13 cellular contexts compared by ENCODE assay signal in genomic region chr9:92534199-92535159, GRCh38. TPM values are rescaled to one million over a fixed set of nuclear protein-coding genes. Genes with fewer than 3 reads are reported as not detected.
DNase-seq lines count a peak whose midpoint lies in the region; ATAC-seq and TF ChIP-seq lines count a peak whose summit lies in the region.
"Had no signal": no experiment of that assay in that cellular context is flagged by ENCODE, and none has a peak within 500 bp of the region (broad histone marks: within the 10 kb centered on the region; RNA-seq: fewer than 3 reads in every experiment).

No MANE protein-coding gene starts in this region.

- H3K4me1 Mint-ChIP-seq in endodermal cell, result peaks cover 29% of the 10 kb centered on the region

- H3K27me3 ChIP-seq in KMS-11 (ENCODE audit: insufficient read depth, low read depth) (no peaks in the 10 kb centered on the region), endodermal cell (ENCODE audit: control insufficient read depth, insufficient read depth, low read length, poor library complexity, severe bottlenecking) (no peaks in the 10 kb centered on the region)

- intact Hi-C loops in sciatic nerve (cut with DNase I), result no loop called here

- H3K27ac ChIP-seq in KMS-11 (peak overlapping the region; percentile 40; the same call in 1 of the 2 replicates), endodermal cell (ENCODE audit: low read depth, low read length) (no peak overlapping the region)

- H3K9ac ChIP-seq in KMS-11 (no peak overlapping the region; the same call in 1 of the 2 replicates), endodermal cell (ENCODE audit: extremely low read depth, low read length, poor library complexity, severe bottlenecking) (no peak overlapping the region)

- no peak overlapping the region for H3K4me3 ChIP-seq in KMS-11 (IDR thresholded peaks at IDR 0.05; ENCODE audit: insufficient read depth, low read depth, low read length)
- no peak overlapping the region for H3K4me3 ChIP-seq in endodermal cell (ENCODE audit: low read length)

- peak overlapping the region; percentile 6; the same call in 1 of the 2 replicates for H2AFZ ChIP-seq in KMS-11 (ENCODE audit: low read depth)

- H3K9me3 ChIP-seq in endodermal cell (ENCODE audit: control insufficient read depth, low read length), result no peaks in the 10 kb centered on the region

- TF ChIP-seq CTCF in KMS-11 (conservative IDR thresholded peaks at IDR 0.05; ENCODE audit: low read depth, low read length), result no peak
- no peak for TF ChIP-seq CTCF in endodermal cell (conservative IDR thresholded peaks at IDR 0.05)

- WGBS in endodermal cell (ENCODE audit: insufficient coverage in 1 of 2, insufficient read length in 1 of 2), 2 experiments, result 47 to 89% methylated on average over 2 to 3 of the region's 4 CpGs

- H3K36me3 ChIP-seq in KMS-11 (ENCODE audit: insufficient read depth) (no peaks in the 10 kb centered on the region), endodermal cell (ENCODE audit: control insufficient read depth, insufficient read depth, low read length) (no peaks in the 10 kb centered on the region)

- H3K36me3 Mint-ChIP-seq in endodermal cell (ENCODE audit: low read depth), result no peaks in the 10 kb centered on the region

- no peaks in the 10 kb centered on the region for H3K9me3 Mint-ChIP-seq in endodermal cell
- H3K9me3 Mint-ChIP-seq: activated naive CD8-positive, alpha-beta T cell treated with anti-CD3 and anti-CD28 coated beads, Interleukin-2, amount 10 ng/mL, durations not matched to agents 7 days and 5 days; T-helper 1 cell treated with Interleukin-12 subunit alpha and Interleukin-12 subunit beta and Interleukin-4 antibody, amounts not matched to agents 30 μg/mL and 1 μg/mL, for 36 hours had no signal

- peak; percentile 66 for ATAC-seq in GM18511 (IDR thresholded peaks at IDR 0.05; ENCODE audit: unreplicated experiment)
- peak; percentile 45 for ATAC-seq in sciatic nerve
- no peak for ATAC-seq in HG03460 (IDR thresholded peaks at IDR 0.05; ENCODE audit: unreplicated experiment)

- H3K4me1 ChIP-seq in KMS-11 (ENCODE audit: low read depth, poor library complexity, severe bottlenecking), result peaks cover 29% of the 10 kb centered on the region
- H3K4me1 ChIP-seq in endodermal cell (ENCODE audit: control insufficient read depth, insufficient read depth, low read length), result no peaks in the 10 kb centered on the region

- H3K79me2 ChIP-seq in KMS-11 (ENCODE audit: insufficient read depth, low read depth), result no peaks in the 10 kb centered on the region

- H3K27me3 Mint-ChIP-seq in endodermal cell (ENCODE audit: insufficient read depth), result no peaks in the 10 kb centered on the region
- H3K27me3 Mint-ChIP-seq: activated naive CD8-positive, alpha-beta T cell treated with anti-CD3 and anti-CD28 coated beads, Interleukin-2, amount 10 ng/mL, durations not matched to agents 7 days and 5 days had no signal

- peak overlapping the region; percentile 8 for H3K4me3 Mint-ChIP-seq in endodermal cell
- H3K4me3 Mint-ChIP-seq: activated naive CD8-positive, alpha-beta T cell treated with anti-CD3 and anti-CD28 coated beads, Interleukin-2, amount 10 ng/mL, durations not matched to agents 7 days and 5 days; T-helper 1 cell treated with Interleukin-12 subunit alpha and Interleukin-12 subunit beta and Interleukin-4 antibody, amounts not matched to agents 30 μg/mL and 1 μg/mL, for 36 hours had no signal

- no peaks in the 10 kb centered on the region for H4K20me1 ChIP-seq in KMS-11 (ENCODE audit: insufficient read depth)

- H3K4me2 ChIP-seq in KMS-11, result peak overlapping the region; percentile 70

- no peak overlapping the region for H3K27ac Mint-ChIP-seq in endodermal cell
- H3K27ac Mint-ChIP-seq: activated naive CD8-positive, alpha-beta T cell treated with anti-CD3 and anti-CD28 coated beads, Interleukin-2, amount 10 ng/mL, durations not matched to agents 7 days and 5 days; T-helper 1 cell treated with Interleukin-12 subunit alpha and Interleukin-12 subunit beta and Interleukin-4 antibody, amounts not matched to agents 30 μg/mL and 1 μg/mL, for 36 hours had no signal

- DNase-seq in endodermal cell (no peak), sciatic nerve (ENCODE audit: low spot score) (no peak), SKM-1 treated with dmso at 0.1 percent for 144 hours (lab: John Stamatoyannopoulos, UW; ENCODE audit: unreplicated experiment) (no peak), NCI-H2081 treated with DMSO at 0.1 percent for 48 hours (lab: John Stamatoyannopoulos, UW) (no peak), activated T-cell treated with anti-CD3 and anti-CD28 coated beads for 4 hours (no peak)
- DNase-seq: activated naive CD8-positive, alpha-beta T cell treated with anti-CD3 and anti-CD28 coated beads, Interleukin-2, amount 10 ng/mL, durations not matched to agents 7 days and 5 days; head of caudate nucleus; NCI-H1417 treated with DMSO at 0.1 percent for 48 hours; substantia nigra had no signal

RNA-seq across cellular contexts. Expression of gene ECM2, which starts 1.3 kb away (rescaled TPM):
- total RNA-seq in endodermal cell (1 to 10 TPM; 1.8 to 3.2 TPM), sciatic nerve (62.0 TPM)
- 0.25 TPM for polyA plus RNA-seq in endodermal cell (2013, experiment 1 of 2)
- 0.17 TPM for polyA plus RNA-seq in endodermal cell (2013, experiment 2 of 2)
- total RNA-seq: activated naive CD8-positive, alpha-beta T cell treated with anti-CD3 and anti-CD28 coated beads, Interleukin-2, amount 10 ng/mL, durations not matched to agents 7 days and 5 days had no signal

RNA-seq across cellular contexts. Expression of gene ASPN, which starts 52.2 kb away (rescaled TPM):
- total RNA-seq in endodermal cell, result not detected
- 0.61 TPM for polyA plus RNA-seq in endodermal cell (2013, experiment 1 of 2)
- 0.21 TPM for polyA plus RNA-seq in endodermal cell (2013, experiment 2 of 2)
- 14.4 TPM for total RNA-seq in sciatic nerve
- total RNA-seq: activated naive CD8-positive, alpha-beta T cell treated with anti-CD3 and anti-CD28 coated beads, Interleukin-2, amount 10 ng/mL, durations not matched to agents 7 days and 5 days had no signal

Comparison
In these comparisons a context has a peak if more than half of its experiments do, and no peak if none do; other contexts are left out.
1. RNA of gene ECM2, which starts 1.3 kb away (total RNA-seq): 62.0 TPM in sciatic nerve (single experiment); 1.8 to 3.2 TPM in endodermal cell; every median in the first group is over 10 times any median in the second.
2. RNA of gene ASPN, which starts 52.2 kb away (total RNA-seq): 14.4 TPM in sciatic nerve (single experiment); not detected in endodermal cell; every median in the first group is over 10 times any median in the second.